ENCODE assay signal across 8 cellular contexts in genomic region chr22:42299586-42300285, GRCh38. TPM values are rescaled to one million over a fixed set of nuclear protein-coding genes. Genes with fewer than 3 reads are reported as not detected.
DNase-seq lines count a peak whose midpoint lies in the region; ATAC-seq, FAIRE-seq and TF ChIP-seq lines count a peak whose summit lies in the region.

No MANE protein-coding gene starts in this region.

- H3K4me1 ChIP-seq in gastrocnemius medialis (no peaks in the 10 kb centered on the region), GM23248 (ENCODE audit: insufficient read depth) (no peaks in the 10 kb centered on the region)

- intact Hi-C loops in gastrocnemius medialis (cut with DNase I; ENCODE audit: low total_unique reads): no loop called here

- H3K9me3 ChIP-seq in gastrocnemius medialis (no peaks in the 10 kb centered on the region), GM23248 (ENCODE audit: low read depth) (no peaks in the 10 kb centered on the region)

- no peaks in the 10 kb centered on the region for H4K20me1 ChIP-seq in GM23248 (ENCODE audit: insufficient read depth)

- H3K9ac ChIP-seq in GM23248: no peak overlapping the region

- TF ChIP-seq CTCF in gastrocnemius medialis (IDR thresholded peaks at IDR 0.05 in 4 of 5, conservative IDR thresholded peaks at IDR 0.05 in 1 of 5): no peak

- peak; percentile 36 for FAIRE-seq in GM18507 (lab: Jason Lieb, UNC)

- H2AFZ ChIP-seq in GM23248: no peak overlapping the region

- WGBS in GM23248 (ENCODE audit: low coverage in 1 of 2, low lambda C conversion rate in 2 of 2, missing lambda C conversion rate in 2 of 2), 2 experiments: 65 to 66% methylated on average over 12 to 19 of the region's 19 CpGs

- TF ChIP-seq POLR2A in gastrocnemius medialis (IDR thresholded peaks at IDR 0.05): no peak

- no peaks in the 10 kb centered on the region for H3K9me2 ChIP-seq in GM23248 (ENCODE audit: insufficient read depth)

- H3K79me2 ChIP-seq in GM23248 (ENCODE audit: insufficient read depth): no peaks in the 10 kb centered on the region

- in situ Hi-C loops in gastrocnemius medialis (cut with MboI; ENCODE audit: low sequenced_read_pairs in 4 of 4) (no loop called here), GM23248 (cut with MboI) (no loop called here)

- H3K27ac ChIP-seq in gastrocnemius medialis: no peak overlapping the region
- no peak overlapping the region for H3K27ac ChIP-seq in GM23248

- peaks cover 9 to 10% (median 9%) of the 10 kb centered on the region in 3 donors for H3K27me3 ChIP-seq in gastrocnemius medialis
- H3K27me3 ChIP-seq in GM23248 (replicated peaks; ENCODE audit: insufficient read depth): no peaks in the 10 kb centered on the region

- H3K36me3 ChIP-seq in gastrocnemius medialis (no peaks in the 10 kb centered on the region), GM23248 (ENCODE audit: low read depth) (no peaks in the 10 kb centered on the region)

- no peak for ATAC-seq in gastrocnemius medialis
- ATAC-seq in GM21447 (IDR thresholded peaks at IDR 0.05; ENCODE audit: unreplicated experiment): no peak
- ATAC-seq in HG02588 (IDR thresholded peaks at IDR 0.05; ENCODE audit: unreplicated experiment): no peak

- DNase-seq in GM18507 (ENCODE audit: extremely low spot score, insufficient read length, low read depth) (peak; percentile 25), SW480 (ENCODE audit: low spot score) (peak; percentile 70), gastrocnemius medialis (peak; percentile 12 to 19), GM23248 (no peak), COR-L47 (lab: John Stamatoyannopoulos, UW) (no peak)
- peak; percentile 59 for DNase-seq in central memory CD4-positive, alpha-beta T cell

- H3K4me3 ChIP-seq in gastrocnemius medialis (no peak overlapping the region), GM23248 (no peak overlapping the region)

- H3F3A ChIP-seq in GM23248 (ENCODE audit: insufficient read depth): no peaks in the 10 kb centered on the region

- H3K4me2 ChIP-seq in GM23248 (ENCODE audit: unreplicated experiment): no peak overlapping the region

RNA-seq across cellular contexts. Expression of gene TCF20, which starts 29.3 kb away (rescaled TPM):
- total RNA-seq in gastrocnemius medialis: 10 to 100 TPM in 3 of 4 donors, 1 to 10 TPM in 1; 9.9 to 14.4 (median 12.4) TPM
- total RNA-seq in GM23248 (2014; rRNA removed; shearing (Covaris generic)): 17.2 and 20.6 TPM in 2 replicates
- polyA plus RNA-seq in GM23248 (2016; fragmentation: Nextera tagmentation; extraction: Ambion mirVana): 0.56 and 0.64 TPM in 2 replicates

Comparison
In these comparisons a context has a peak if more than half of its experiments do, and no peak if none do; other contexts are left out.
1. DNase-seq: peak in GM18507 (single experiment), SW480 (single experiment), central memory CD4-positive, alpha-beta T cell (single experiment) and gastrocnemius medialis (2 of 2); none in GM23248 (single experiment) and COR-L47 (single experiment).